10 cellular contexts compared by ENCODE assay signal in the genomic region with DNA sequence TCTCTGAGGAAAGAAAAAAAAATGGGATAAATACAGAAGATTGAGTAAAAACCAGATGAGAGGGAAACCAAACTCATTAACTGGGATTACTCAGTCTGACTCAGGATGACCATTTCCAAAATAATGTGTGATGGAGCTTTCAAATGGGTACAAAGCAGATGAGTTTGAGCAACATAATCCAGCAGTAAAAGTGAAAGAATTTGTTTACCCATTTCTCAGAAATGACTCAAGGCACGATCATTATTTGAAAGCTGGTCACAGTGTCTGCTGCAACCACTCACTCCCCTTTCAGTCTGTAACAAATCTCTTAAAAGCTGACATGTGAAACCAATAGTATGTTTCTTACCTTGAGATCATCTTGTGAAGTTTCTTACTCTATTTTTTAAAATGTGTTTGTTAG.
DNase-seq lines count a peak whose midpoint lies in the region; ATAC-seq and TF ChIP-seq lines count a peak whose summit lies in the region.
"Had no signal": no experiment of that assay in that cellular context is flagged by ENCODE, and none has a peak within 500 bp of the region (broad histone marks: within the 10 kb centered on the region; RNA-seq: fewer than 3 reads in every experiment).

No MANE protein-coding gene starts in this region.

- H3K9me2 ChIP-seq in PC-9 (ENCODE audit: insufficient read depth) = no peaks in the 10 kb centered on the region

- no peak overlapping the region for H3K4me3 ChIP-seq in PC-9
- no peak overlapping the region for H3K4me3 ChIP-seq in fibroblast of lung (replicated peaks in 1 of 4; ENCODE audit: control extremely low read depth in 1 of 4, insufficient read depth in 1 of 4, low read depth in 3 of 4, low read length in 4 of 4)
- H3K4me3 ChIP-seq in upper lobe of right lung = no peak overlapping the region
- H3K4me3 ChIP-seq: vagina had no signal

- POLR2A ChIA-PET in PC-9 (lab: Charles Lee; ENCODE audit: unreplicated experiment) = no interaction called here

- no peaks in the 10 kb centered on the region for H3K36me3 ChIP-seq in PC-9 (ENCODE audit: low read depth)
- H3K36me3 ChIP-seq in fibroblast of lung (ENCODE audit: control insufficient read depth, insufficient read depth, low read length) = no peaks in the 10 kb centered on the region
- no peaks in the 10 kb centered on the region for H3K36me3 ChIP-seq in upper lobe of right lung
- H3K36me3 ChIP-seq: vagina had no signal

- no peaks in the 10 kb centered on the region for H4K20me1 ChIP-seq in PC-9 (ENCODE audit: insufficient read depth)
- no peaks in the 10 kb centered on the region for H4K20me1 ChIP-seq in fibroblast of lung (ENCODE audit: control insufficient read depth, extremely low read depth, insufficient read depth, low read length)

- peak; percentile 20 for DNase-seq in stimulated activated CD4-positive, alpha-beta T cell treated with anti-CD3 and anti-CD28 coated beads, Interleukin-15, amount 100 ng/mL, for 24 hours
- DNase-seq in stimulated activated CD4-positive, alpha-beta T cell treated with anti-CD3 and anti-CD28 coated beads, Interleukin-2, amount 100 ng/mL, for 24 hours = no peak
- peak in 1 of 2 experiments; percentile 78 for DNase-seq in PC-9
- peak; percentile 95 to 96 for DNase-seq in fibroblast of lung (ENCODE audit: low read depth in 2 of 2)
- DNase-seq in upper lobe of right lung = no peak
- no peak for DNase-seq in superior temporal gyrus (ENCODE audit: extremely low spot score)
- DNase-seq: stimulated activated CD4-positive, alpha-beta T cell treated with anti-CD3 and anti-CD28 coated beads, Interleukin-4, amount 100 ng/mL, for 24 hours had no signal

- peak overlapping the region; percentile 13; the same call in 1 of the 2 replicates for H3K4me2 ChIP-seq in PC-9
- H3K4me2 ChIP-seq in fibroblast of lung (ENCODE audit: extremely low read depth, insufficient read depth, low read length) = no peak overlapping the region

- H3K27ac ChIP-seq in PC-9 (peak overlapping the region; percentile 57), fibroblast of lung (ENCODE audit: insufficient read depth, low read length) (peak overlapping the region; percentile 75), upper lobe of right lung (no peak overlapping the region)

- no peak for TF ChIP-seq CTCF in PC-9 (conservative IDR thresholded peaks at IDR 0.05)
- TF ChIP-seq CTCF in fibroblast of lung (conservative IDR thresholded peaks at IDR 0.05 in 1 of 2, IDR thresholded peaks at IDR 0.05 in 1 of 2; ENCODE audit: low read depth in 1 of 2, low read length in 2 of 2) = no peak
- TF ChIP-seq CTCF in upper lobe of right lung (IDR thresholded peaks at IDR 0.05) = no peak

- H3K27me3 ChIP-seq in PC-9 (ENCODE audit: insufficient read depth, low read depth) (no peaks in the 10 kb centered on the region), fibroblast of lung (ENCODE audit: control insufficient read depth, insufficient read depth, low read length) (no peaks in the 10 kb centered on the region), upper lobe of right lung (no peaks in the 10 kb centered on the region)
- H3K27me3 ChIP-seq: vagina had no signal

- H3K4me1 ChIP-seq in PC-9 (replicated peaks; ENCODE audit: insufficient read depth) (peaks cover 25% of the 10 kb centered on the region), fibroblast of lung (ENCODE audit: control insufficient read depth, extremely low read depth, insufficient read depth, low read length) (peaks cover 4% of the 10 kb centered on the region), upper lobe of right lung (no peaks in the 10 kb centered on the region)
- H3K4me1 ChIP-seq: vagina had no signal

- H3K9ac ChIP-seq in fibroblast of lung (ENCODE audit: insufficient read depth, low read length) = no peak overlapping the region

- H3K79me2 ChIP-seq in PC-9 (ENCODE audit: low read depth) = no peaks in the 10 kb centered on the region
- no peaks in the 10 kb centered on the region for H3K79me2 ChIP-seq in fibroblast of lung (ENCODE audit: control insufficient read depth, insufficient read depth, low read length)

- ATAC-seq in GM19351 (IDR thresholded peaks at IDR 0.05; ENCODE audit: unreplicated experiment) (no peak), upper lobe of right lung (no peak), HG03460 (IDR thresholded peaks at IDR 0.05; ENCODE audit: unreplicated experiment) (no peak)

- BruUV-seq in PC-9 (replicated peaks; lab: Mats Ljungman, UMichigan) = no TSS peak

- H3F3A ChIP-seq in PC-9 (ENCODE audit: insufficient read depth, low read depth) = peaks cover 15% of the 10 kb centered on the region

- no peak overlapping the region for H2AFZ ChIP-seq in PC-9
- no peak overlapping the region for H2AFZ ChIP-seq in fibroblast of lung (ENCODE audit: low read length)

- no peaks in the 10 kb centered on the region for H3K9me3 ChIP-seq in PC-9 (ENCODE audit: insufficient read depth, low read depth)
- no peaks in the 10 kb centered on the region for H3K9me3 ChIP-seq in fibroblast of lung (ENCODE audit: control insufficient read depth, insufficient read depth, low read depth, low read length)
- H3K9me3 ChIP-seq in upper lobe of right lung = no peaks in the 10 kb centered on the region
- H3K9me3 ChIP-seq: vagina had no signal

- intact Hi-C loops in PC-9 (cut with micrococcal nuclease; ENCODE audit: unreplicated experiment) (loop anchor here (10.0 kb wide), 1 partner anchor 1204 kb away; no protein-coding TSS in a partner anchor), upper lobe of right lung (cut with DNase I) (no loop called here)

- CTCF ChIA-PET in PC-9 (lab: Charles Lee) = no interaction called here

Comparison
In these comparisons a context has a peak if more than half of its experiments do, and no peak if none do; other contexts are left out.
1. DNase-seq: peak in stimulated activated CD4-positive, alpha-beta T cell treated with anti-CD3 and anti-CD28 coated beads, Interleukin-15, amount 100 ng/mL, for 24 hours (single experiment) and fibroblast of lung (2 of 2); none in stimulated activated CD4-positive, alpha-beta T cell treated with anti-CD3 and anti-CD28 coated beads, Interleukin-2, amount 100 ng/mL, for 24 hours (0 of 2), upper lobe of right lung (single experiment) and superior temporal gyrus (single experiment).